In genomic region chr3:131048030-131048429, GRCh38 we compare ENCODE assay signal across 1 cellular context.
TF ChIP-seq lines count a peak whose summit lies in the region.

No MANE protein-coding gene starts in this region.

TF ChIP-seq in GM23338, 12 proteins besides CTCF, POLR2A, EP300 and RAD21:
- TF ChIP-seq, protein P1, sequence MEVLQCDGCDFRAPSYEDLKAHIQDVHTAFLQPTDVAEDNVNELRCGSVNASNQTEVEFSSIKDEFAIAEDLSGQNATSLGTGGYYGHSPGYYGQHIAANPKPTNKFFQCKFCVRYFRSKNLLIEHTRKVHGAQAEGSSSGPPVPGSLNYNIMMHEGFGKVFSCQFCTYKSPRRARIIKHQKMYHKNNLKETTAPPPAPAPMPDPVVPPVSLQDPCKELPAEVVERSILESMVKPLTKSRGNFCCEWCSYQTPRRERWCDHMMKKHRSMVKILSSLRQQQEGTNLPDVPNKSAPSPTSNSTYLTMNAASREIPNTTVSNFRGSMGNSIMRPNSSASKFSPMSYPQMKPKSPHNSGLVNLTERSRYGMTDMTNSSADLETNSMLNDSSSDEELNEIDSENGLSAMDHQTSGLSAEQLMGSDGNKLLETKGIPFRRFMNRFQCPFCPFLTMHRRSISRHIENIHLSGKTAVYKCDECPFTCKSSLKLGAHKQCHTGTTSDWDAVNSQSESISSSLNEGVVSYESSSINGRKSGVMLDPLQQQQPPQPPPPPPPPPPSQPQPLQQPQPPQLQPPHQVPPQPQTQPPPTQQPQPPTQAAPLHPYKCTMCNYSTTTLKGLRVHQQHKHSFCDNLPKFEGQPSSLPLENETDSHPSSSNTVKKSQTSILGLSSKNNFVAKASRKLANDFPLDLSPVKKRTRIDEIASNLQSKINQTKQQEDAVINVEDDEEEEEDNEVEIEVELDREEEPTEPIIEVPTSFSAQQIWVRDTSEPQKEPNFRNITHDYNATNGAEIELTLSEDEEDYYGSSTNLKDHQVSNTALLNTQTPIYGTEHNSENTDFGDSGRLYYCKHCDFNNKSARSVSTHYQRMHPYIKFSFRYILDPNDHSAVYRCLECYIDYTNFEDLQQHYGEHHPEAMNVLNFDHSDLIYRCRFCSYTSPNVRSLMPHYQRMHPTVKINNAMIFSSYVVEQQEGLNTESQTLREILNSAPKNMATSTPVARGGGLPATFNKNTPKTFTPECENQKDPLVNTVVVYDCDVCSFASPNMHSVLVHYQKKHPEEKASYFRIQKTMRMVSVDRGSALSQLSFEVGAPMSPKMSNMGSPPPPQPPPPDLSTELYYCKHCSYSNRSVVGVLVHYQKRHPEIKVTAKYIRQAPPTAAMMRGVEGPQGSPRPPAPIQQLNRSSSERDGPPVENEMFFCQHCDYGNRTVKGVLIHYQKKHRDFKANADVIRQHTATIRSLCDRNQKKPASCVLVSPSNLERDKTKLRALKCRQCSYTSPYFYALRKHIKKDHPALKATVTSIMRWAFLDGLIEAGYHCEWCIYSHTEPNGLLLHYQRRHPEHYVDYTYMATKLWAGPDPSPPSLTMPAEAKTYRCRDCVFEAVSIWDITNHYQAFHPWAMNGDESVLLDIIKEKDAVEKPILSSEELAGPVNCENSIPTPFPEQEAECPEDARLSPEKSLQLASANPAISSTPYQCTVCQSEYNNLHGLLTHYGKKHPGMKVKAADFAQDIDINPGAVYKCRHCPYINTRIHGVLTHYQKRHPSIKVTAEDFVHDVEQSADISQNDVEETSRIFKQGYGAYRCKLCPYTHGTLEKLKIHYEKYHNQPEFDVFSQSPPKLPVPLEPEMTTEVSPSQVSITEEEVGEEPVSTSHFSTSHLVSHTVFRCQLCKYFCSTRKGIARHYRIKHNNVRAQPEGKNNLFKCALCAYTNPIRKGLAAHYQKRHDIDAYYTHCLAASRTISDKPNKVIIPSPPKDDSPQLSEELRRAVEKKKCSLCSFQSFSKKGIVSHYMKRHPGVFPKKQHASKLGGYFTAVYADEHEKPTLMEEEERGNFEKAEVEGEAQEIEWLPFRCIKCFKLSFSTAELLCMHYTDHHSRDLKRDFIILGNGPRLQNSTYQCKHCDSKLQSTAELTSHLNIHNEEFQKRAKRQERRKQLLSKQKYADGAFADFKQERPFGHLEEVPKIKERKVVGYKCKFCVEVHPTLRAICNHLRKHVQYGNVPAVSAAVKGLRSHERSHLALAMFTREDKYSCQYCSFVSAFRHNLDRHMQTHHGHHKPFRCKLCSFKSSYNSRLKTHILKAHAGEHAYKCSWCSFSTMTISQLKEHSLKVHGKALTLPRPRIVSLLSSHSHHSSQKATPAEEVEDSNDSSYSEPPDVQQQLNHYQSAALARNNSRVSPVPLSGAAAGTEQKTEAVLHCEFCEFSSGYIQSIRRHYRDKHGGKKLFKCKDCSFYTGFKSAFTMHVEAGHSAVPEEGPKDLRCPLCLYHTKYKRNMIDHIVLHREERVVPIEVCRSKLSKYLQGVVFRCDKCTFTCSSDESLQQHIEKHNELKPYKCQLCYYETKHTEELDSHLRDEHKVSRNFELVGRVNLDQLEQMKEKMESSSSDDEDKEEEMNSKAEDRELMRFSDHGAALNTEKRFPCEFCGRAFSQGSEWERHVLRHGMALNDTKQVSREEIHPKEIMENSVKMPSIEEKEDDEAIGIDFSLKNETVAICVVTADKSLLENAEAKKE (CRISPR knock-in tag; IDR thresholded peaks at IDR 0.05): no peak
- TF ChIP-seq JUNB (IDR thresholded peaks at IDR 0.05; ENCODE audit: unreplicated experiment) (no peak), EZH2 (IDR thresholded peaks at IDR 0.05; ENCODE audit: low read depth, unreplicated experiment) (no peak)
